19 cellular contexts compared by ENCODE assay signal in the genomic region with DNA sequence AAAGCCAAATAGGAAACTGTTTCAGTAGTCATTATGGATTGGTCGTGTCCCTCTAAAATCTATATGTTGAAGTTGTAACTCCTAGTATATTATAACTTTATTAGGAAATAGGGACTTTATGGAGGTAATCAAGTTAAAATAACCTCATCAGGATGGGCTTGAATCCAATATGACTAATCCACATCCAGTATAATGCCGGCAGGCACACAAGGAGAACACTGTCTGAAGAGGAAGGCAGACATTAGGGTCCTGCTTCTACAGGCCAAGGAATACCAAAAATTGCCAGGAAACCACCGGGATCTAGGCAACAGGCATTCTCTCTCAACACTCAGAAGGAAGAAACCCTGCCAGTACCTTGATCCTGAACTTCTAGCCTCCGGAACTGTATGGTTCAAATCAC.
DNase-seq lines count a peak whose midpoint lies in the region; ATAC-seq and TF ChIP-seq lines count a peak whose summit lies in the region.
"Had no signal": no experiment of that assay in that cellular context is flagged by ENCODE, and none has a peak within 500 bp of the region (broad histone marks: within the 10 kb centered on the region; RNA-seq: fewer than 3 reads in every experiment).

No MANE protein-coding gene starts in this region.

- H2AK5ac ChIP-seq in IMR-90 (ENCODE audit: low read depth, low read length), result no peak overlapping the region

- peak overlapping the region in 1 of 2 experiments; percentile 40; a peak in 1 of 4 replicates for H4K8ac ChIP-seq in IMR-90 (ENCODE audit: low read depth in 2 of 2, low read length in 2 of 2)

- POLR2A ChIA-PET in IMR-90 (lab: Charles Lee; ENCODE audit: unreplicated experiment), result no interaction called here

- H3K23ac ChIP-seq in IMR-90 (ENCODE audit: low read depth, low read length), result no peak overlapping the region

- intact Hi-C loops in IMR-90 (cut with micrococcal nuclease) (no loop called here), left colon (cut with DNase I, micrococcal nuclease) (no loop called here)

- H3K27me3 ChIP-seq in IMR-90 (ENCODE audit: control insufficient read depth, insufficient read depth, low read length) (no peaks in the 10 kb centered on the region), brain microvascular endothelial cell (replicated peaks) (no peaks in the 10 kb centered on the region)
- H3K27me3 ChIP-seq: MG63 had no signal

- peak; percentile 18 for DNase-seq in AG10803 (ENCODE audit: low read depth)
- peak; percentile 63 for DNase-seq in IMR-90
- DNase-seq in brain microvascular endothelial cell, result peak; percentile 17
- peak; percentile 32 for DNase-seq in fibroblast of pulmonary artery (ENCODE audit: low read depth)
- no peak for DNase-seq in DMS79 (lab: John Stamatoyannopoulos, UW)
- no peak for DNase-seq in central memory CD4-positive, alpha-beta T cell
- no peak for DNase-seq in left colon
- no peak for DNase-seq in activated CD4-positive, CD25-positive, alpha-beta regulatory T cell (lab: John Stamatoyannopoulos, UW)
- DNase-seq: 8988T, COR-L47, DMS153, MG63, NCI-H1092 treated with DMSO at 0.1 percent for 48 hours, NCI-H1694 treated with DMSO at 0.1 percent for 48 hours, NCI-H446, Right ventricle myocardium superior had no signal

- H3K56ac ChIP-seq in IMR-90 (ENCODE audit: extremely low read depth, insufficient read depth, low read length), result no peak overlapping the region

- TF ChIP-seq CTCF in AG10803 (conservative IDR thresholded peaks at IDR 0.05; ENCODE audit: low read length) (no peak), IMR-90 (conservative IDR thresholded peaks at IDR 0.05; ENCODE audit: low read depth, low read length) (no peak), brain microvascular endothelial cell (IDR thresholded peaks at IDR 0.05; ENCODE audit: low read depth, low read length, missing control alignments) (no peak), fibroblast of pulmonary artery (IDR thresholded peaks at IDR 0.05; ENCODE audit: low read length, missing control alignments) (no peak)

- no peaks in the 10 kb centered on the region for H3K9me1 ChIP-seq in IMR-90 (ENCODE audit: insufficient read depth, low read length)

- H2BK15ac ChIP-seq in IMR-90 (ENCODE audit: low read depth, low read length), result no peak overlapping the region

- H3K36me3 ChIP-seq in IMR-90 (ENCODE audit: control insufficient read depth, insufficient read depth, low read length) (no peaks in the 10 kb centered on the region), brain microvascular endothelial cell (replicated peaks) (no peaks in the 10 kb centered on the region)
- H3K36me3 ChIP-seq: MG63 had no signal

- no peak overlapping the region for H2BK5ac ChIP-seq in IMR-90 (ENCODE audit: low read depth, low read length, poor library complexity, severe bottlenecking)

- no peak overlapping the region for H2BK120ac ChIP-seq in IMR-90 (ENCODE audit: low read depth, low read length)

- ATAC-seq in IMR-90 (ENCODE audit: low read depth) (peak; percentile 35), left colon (no peak)
- ATAC-seq: GM23338, K562 had no signal

- no peaks in the 10 kb centered on the region for H3K79me1 ChIP-seq in IMR-90 (ENCODE audit: low read depth in 1 of 2, low read length in 2 of 2)

- no peak overlapping the region for H3K4me3 ChIP-seq in AG10803 (ENCODE audit: low read length)
- H3K4me3 ChIP-seq in IMR-90 (ENCODE audit: insufficient read depth, low read depth, low read length), result no peak overlapping the region
- no peak overlapping the region for H3K4me3 ChIP-seq in brain microvascular endothelial cell (ENCODE audit: low read depth, low read length)
- H3K4me3 ChIP-seq in fibroblast of pulmonary artery (replicated peaks; ENCODE audit: low read depth, low read length), result no peak overlapping the region
- H3K4me3 ChIP-seq: GM23338, K562, MG63 had no signal

- no peak overlapping the region; the same call in 1 of the 2 replicates for H3K18ac ChIP-seq in IMR-90 (ENCODE audit: low read depth, low read length)

- no CpG with 5 or more reads among the region's 4 CpGs for WGBS in IMR-90 (ENCODE audit: extremely low coverage in 2 of 2, insufficient read length in 1 of 2), 2 experiments

- H3K27ac ChIP-seq in IMR-90 (ENCODE audit: insufficient read depth, low read length) (no peak overlapping the region), brain microvascular endothelial cell (no peak overlapping the region)
- H3K27ac ChIP-seq: C4-2B had no signal

- H3K4me2 ChIP-seq in IMR-90 (ENCODE audit: low read depth, low read length), result no peak overlapping the region
- H3K4me2 ChIP-seq: GM23338 had no signal

- H3K9me3 ChIP-seq in IMR-90 (ENCODE audit: control insufficient read depth, insufficient read depth, low read length), result no peaks in the 10 kb centered on the region
- H3K9me3 ChIP-seq: MG63 had no signal

- CTCF ChIA-PET in IMR-90 (lab: Yijun Ruan, JAX), result no interaction called here

- dilution Hi-C loops in IMR-90 (cut with HindIII; ENCODE audit: low sequenced_read_pairs, unreplicated experiment), result no loop called here

- H3K9ac ChIP-seq in IMR-90 (ENCODE audit: low read depth, low read length), result no peak overlapping the region

- no peak for TF ChIP-seq POLR2A in IMR-90 (IDR thresholded peaks at IDR 0.05; ENCODE audit: low read depth, low read length)

- no peak for TF ChIP-seq RAD21 in IMR-90 (IDR thresholded peaks at IDR 0.05; ENCODE audit: low read length)

- no peak overlapping the region for H2BK20ac ChIP-seq in IMR-90 (ENCODE audit: low read depth, low read length)

- no peak overlapping the region for H2AK9ac ChIP-seq in IMR-90 (replicated peaks; ENCODE audit: low read depth, low read length, poor library complexity)

- no peak overlapping the region for H3K4ac ChIP-seq in IMR-90 (ENCODE audit: low read depth, low read length)

- no peak overlapping the region for H4K91ac ChIP-seq in IMR-90 (ENCODE audit: insufficient read depth, low read depth, low read length)

- H2AFZ ChIP-seq in IMR-90 (replicated peaks; ENCODE audit: low read length, poor library complexity), result peak overlapping the region; percentile 62
- H2AFZ ChIP-seq: GM23338 had no signal

- in situ Hi-C loops in IMR-90 (cut with MboI; ENCODE audit: low sequenced_read_pairs) (no loop called here), brain microvascular endothelial cell (cut with HindIII; ENCODE audit: low pct_ligation_motif_present, low sequenced_read_pairs) (no loop called here)

- H3K4me1 ChIP-seq in IMR-90 (ENCODE audit: control insufficient read depth, insufficient read depth, low read length), result peaks cover 2% of the 10 kb centered on the region

- BruUV-seq in IMR-90 (replicated peaks; lab: Mats Ljungman, UMichigan), result no TSS peak

- no peak overlapping the region for H4K5ac ChIP-seq in IMR-90 (ENCODE audit: low read depth, low read length)

- no peak overlapping the region for H3K14ac ChIP-seq in IMR-90 (replicated peaks; ENCODE audit: low read depth, low read length)

- H4K20me1 ChIP-seq in IMR-90 (ENCODE audit: insufficient read depth, low read length), result no peaks in the 10 kb centered on the region

TF ChIP-seq in IMR-90, 13 proteins besides CTCF, POLR2A, EP300 and RAD21:
- no peak for TF ChIP-seq USF2 (IDR thresholded peaks at IDR 0.05; ENCODE audit: low read depth, low read length)
- no peak for TF ChIP-seq CHD1 (IDR thresholded peaks at IDR 0.05; ENCODE audit: low read depth, low read length)
- TF ChIP-seq MAZ (IDR thresholded peaks at IDR 0.05; ENCODE audit: borderline replicate concordance, low read depth, low read length), result no peak
- no peak for TF ChIP-seq BHLHE40 (IDR thresholded peaks at IDR 0.05; ENCODE audit: low read depth, low read length)
- TF ChIP-seq NFE2L2 (IDR thresholded peaks at IDR 0.05; ENCODE audit: low read depth, low read length), result no peak
- no peak for TF ChIP-seq SMC3 (IDR thresholded peaks at IDR 0.05; ENCODE audit: low read depth, low read length)
- TF ChIP-seq RCOR1 (IDR thresholded peaks at IDR 0.05; ENCODE audit: insufficient replicate concordance, low read length), result no peak
- TF ChIP-seq RFX5 (IDR thresholded peaks at IDR 0.05; ENCODE audit: low read depth, low read length), result no peak
- TF ChIP-seq, protein P1, sequence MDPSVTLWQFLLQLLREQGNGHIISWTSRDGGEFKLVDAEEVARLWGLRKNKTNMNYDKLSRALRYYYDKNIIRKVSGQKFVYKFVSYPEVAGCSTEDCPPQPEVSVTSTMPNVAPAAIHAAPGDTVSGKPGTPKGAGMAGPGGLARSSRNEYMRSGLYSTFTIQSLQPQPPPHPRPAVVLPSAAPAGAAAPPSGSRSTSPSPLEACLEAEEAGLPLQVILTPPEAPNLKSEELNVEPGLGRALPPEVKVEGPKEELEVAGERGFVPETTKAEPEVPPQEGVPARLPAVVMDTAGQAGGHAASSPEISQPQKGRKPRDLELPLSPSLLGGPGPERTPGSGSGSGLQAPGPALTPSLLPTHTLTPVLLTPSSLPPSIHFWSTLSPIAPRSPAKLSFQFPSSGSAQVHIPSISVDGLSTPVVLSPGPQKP (IDR thresholded peaks at IDR 0.05; ENCODE audit: borderline replicate concordance, low read depth, low read length), result no peak
- no peak for TF ChIP-seq FOS (IDR thresholded peaks at IDR 0.05; ENCODE audit: low read depth, low read length)
- no peak for TF ChIP-seq MAFK (IDR thresholded peaks at IDR 0.05; ENCODE audit: low read depth, low read length)
- no peak for TF ChIP-seq MXI1 (IDR thresholded peaks at IDR 0.05; ENCODE audit: borderline replicate concordance, low read depth, low read length)

Comparison
In these comparisons a context has a peak if more than half of its experiments do, and no peak if none do; other contexts are left out.
1. DNase-seq: peak in AG10803 (single experiment), IMR-90 (single experiment), brain microvascular endothelial cell (single experiment) and fibroblast of pulmonary artery (single experiment); none in DMS79 (single experiment), central memory CD4-positive, alpha-beta T cell (single experiment), left colon (0 of 2) and activated CD4-positive, CD25-positive, alpha-beta regulatory T cell (0 of 4).